Comparison of ENCODE assay signal across 8 cellular contexts in the genomic region with DNA sequence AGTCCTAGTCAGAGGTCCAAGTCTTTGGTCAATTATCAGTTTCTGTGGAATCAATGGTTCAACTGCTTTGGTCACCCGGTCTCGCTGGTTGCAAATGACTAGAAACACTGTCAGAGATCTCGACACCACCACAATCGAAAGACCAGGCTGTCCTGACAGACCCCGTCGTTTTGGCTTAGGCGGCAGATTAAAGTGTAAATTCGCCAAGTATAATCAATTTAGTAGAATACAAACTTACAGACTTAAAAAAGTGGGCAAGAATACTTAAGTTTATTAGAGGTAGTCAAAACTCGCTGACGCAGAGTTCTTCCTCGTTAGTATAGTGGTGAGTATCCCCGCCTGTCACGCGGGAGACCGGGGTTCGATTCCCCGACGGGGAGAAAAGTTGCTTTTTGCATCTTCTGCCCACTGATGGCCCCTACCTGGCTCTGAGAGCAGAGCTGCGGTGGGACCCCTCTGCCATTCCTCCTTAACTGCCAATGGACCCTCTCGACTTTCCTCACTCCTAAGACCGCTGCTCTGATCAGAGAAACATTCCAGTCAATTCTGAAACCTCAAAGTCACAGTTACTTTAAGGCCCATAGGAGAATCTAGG. TPM values are rescaled to one million over a fixed set of nuclear protein-coding genes. Genes with fewer than 3 reads are reported as not detected.
DNase-seq lines count a peak whose midpoint lies in the region; ATAC-seq lines count a peak whose summit lies in the region.

No MANE protein-coding gene starts in this region.

- ATAC-seq in HG02884 (IDR thresholded peaks at IDR 0.05; ENCODE audit: unreplicated experiment), result peak; percentile 15
- no peak for ATAC-seq in GM18519 (IDR thresholded peaks at IDR 0.05; ENCODE audit: low FRiP score, unreplicated experiment)

- peak; percentile 69 for DNase-seq in G401 (ENCODE audit: low spot score)
- DNase-seq in NCI-H526 treated with DMSO at 0.1 percent for 48 hours (lab: John Stamatoyannopoulos, UW), result peak; percentile 37
- peak; percentile 79 for DNase-seq in activated CD4-positive, alpha-beta T cell treated with anti-CD3 and anti-CD28 coated beads, Interleukin-2, amount 50 U/mL, for 1 hour
- DNase-seq in ecto neural progenitor cell (ENCODE audit: low spot score), result peak; percentile 84
- DNase-seq in lung microvascular endothelial cell (ENCODE audit: low read depth in 2 of 2), result peak; percentile 78
- peak; percentile 64 for DNase-seq in stimulated activated CD8-positive, alpha-beta memory T cell treated with anti-CD3 and anti-CD28 coated beads, Interleukin-12 subunit alpha, Interleukin-12 subunit beta, amount 100 ng/mL, for 4 hours (ENCODE audit: low read depth)

- in situ Hi-C loops in G401 (cut with HindIII; ENCODE audit: low sequenced_read_pairs), result loop anchor here (25.0 kb wide), 1 partner anchor 109 kb away; no protein-coding TSS in a partner anchor

RNA-seq across cellular contexts. Expression of a gene that starts 30.6 kb away (rescaled TPM):
- total RNA-seq in G401 (2014; rRNA removed; shearing (Covaris generic)), result 14.1 and 23.9 TPM in 2 replicates
- 3.9 and 4.4 TPM in 2 replicates for total RNA-seq in lung microvascular endothelial cell
